ENCODE assay signal across 15 cellular contexts in genomic region chr11:12088531-12088930, GRCh38. TPM values are rescaled to one million over a fixed set of nuclear protein-coding genes. Genes with fewer than 3 reads are reported as not detected.
DNase-seq lines count a peak whose midpoint lies in the region; ATAC-seq and TF ChIP-seq lines count a peak whose summit lies in the region.
"Had no signal": no experiment of that assay in that cellular context is flagged by ENCODE, and none has a peak within 500 bp of the region (broad histone marks: within the 10 kb centered on the region; RNA-seq: fewer than 3 reads in every experiment).

No MANE protein-coding gene starts in this region.

- H3K9me3 ChIP-seq in mesenchymal stem cell (ENCODE audit: control insufficient read depth, low read length) = no peaks in the 10 kb centered on the region
- no peaks in the 10 kb centered on the region for H3K9me3 ChIP-seq in vagina
- H3K9me3 ChIP-seq: tibial nerve had no signal

- peak overlapping the region; percentile 52 for H3K27ac Mint-ChIP-seq in activated naive CD8-positive, alpha-beta T cell treated with anti-CD3 and anti-CD28 coated beads, Interleukin-2, amount 10 ng/mL, durations not matched to agents 7 days and 5 days
- no peak overlapping the region for H3K27ac Mint-ChIP-seq in activated naive CD8-positive, alpha-beta T cell treated with anti-CD3 and anti-CD28 coated beads, Interleukin-2, amount 50 U/mL, for 24 hours
- H3K27ac Mint-ChIP-seq in MCF 10A (ENCODE audit: low read depth, unreplicated experiment) = peak overlapping the region; percentile 37
- H3K27ac Mint-ChIP-seq: activated naive CD4-positive, alpha-beta T cell treated with anti-CD3 and anti-CD28 coated beads for 36 hours had no signal

- H3K27me3 ChIP-seq in mesenchymal stem cell (ENCODE audit: control insufficient read depth in 1 of 2, insufficient read depth in 1 of 2, low read length in 2 of 2) = no peaks in the 10 kb centered on the region
- no peaks in the 10 kb centered on the region for H3K27me3 ChIP-seq in vagina
- H3K27me3 ChIP-seq: tibial nerve had no signal

- peak overlapping the region; percentile 77 for H2BK15ac ChIP-seq in mesenchymal stem cell (ENCODE audit: low read depth, poor library complexity, severe bottlenecking)

- CTCF ChIA-PET in MCF 10A (lab: Yijun Ruan, JAX) = interaction anchor here (0.7 to 8.6 kb wide), 19 partner anchors 11 to 193 kb away, joined by 3 to 83 read pairs (median 7); partner anchors contain the start of gene MICAL2

- peak overlapping the region; percentile 70 for H4K91ac ChIP-seq in mesenchymal stem cell (ENCODE audit: low read length)

- no peak overlapping the region for H3K9ac ChIP-seq in mesenchymal stem cell (ENCODE audit: low read length)

- H2BK5ac ChIP-seq in mesenchymal stem cell (ENCODE audit: low read depth, low read length, poor library complexity, severe bottlenecking) = no peak overlapping the region

- peak overlapping the region; percentile 4 to 46 for H3K18ac ChIP-seq in mesenchymal stem cell (ENCODE audit: low read depth in 1 of 2, low read length in 2 of 2)

- 97% methylated on average over 8 of the region's 9 CpGs for whole genome bisulfite sequencing in mesenchymal stem cell

- no peak for ATAC-seq in activated naive CD8-positive, alpha-beta T cell treated with anti-CD3 and anti-CD28 coated beads, Interleukin-2, amount 10 ng/mL, durations not matched to agents 7 days and 5 days (ENCODE audit: low read depth)
- no peak for ATAC-seq in activated naive CD8-positive, alpha-beta T cell treated with anti-CD3 and anti-CD28 coated beads, Interleukin-2, amount 50 U/mL, for 24 hours
- ATAC-seq in HG03135 (IDR thresholded peaks at IDR 0.05; ENCODE audit: unreplicated experiment) = no peak
- no peak for ATAC-seq in activated CD4-positive, CD25-positive, alpha-beta regulatory T cell treated with anti-CD3 and anti-CD28 coated beads, Interleukin-2, amount 50 U/mL, for 24 hours
- ATAC-seq: left lobe of liver had no signal

- H3K27me3 Mint-ChIP-seq in activated naive CD8-positive, alpha-beta T cell treated with anti-CD3 and anti-CD28 coated beads, Interleukin-2, amount 10 ng/mL, durations not matched to agents 7 days and 5 days = peaks cover 3% of the 10 kb centered on the region
- no peaks in the 10 kb centered on the region for H3K27me3 Mint-ChIP-seq in activated naive CD8-positive, alpha-beta T cell treated with anti-CD3 and anti-CD28 coated beads, Interleukin-2, amount 50 U/mL, for 24 hours
- no peaks in the 10 kb centered on the region for H3K27me3 Mint-ChIP-seq in MCF 10A (ENCODE audit: insufficient read depth, unreplicated experiment)

- no peak overlapping the region for H3K27ac ChIP-seq in mesenchymal stem cell (ENCODE audit: low read length, poor library complexity, severe bottlenecking)
- H3K27ac ChIP-seq in vagina = peak overlapping the region; percentile 88

- H3K4ac ChIP-seq in mesenchymal stem cell (ENCODE audit: low read depth in 1 of 2, low read length in 2 of 2) = peak overlapping the region in 1 of 2 experiments; percentile 13

- H3K9me3 Mint-ChIP-seq in activated naive CD8-positive, alpha-beta T cell treated with anti-CD3 and anti-CD28 coated beads, Interleukin-2, amount 10 ng/mL, durations not matched to agents 7 days and 5 days = peaks cover 4% of the 10 kb centered on the region
- H3K9me3 Mint-ChIP-seq in activated naive CD8-positive, alpha-beta T cell treated with anti-CD3 and anti-CD28 coated beads, Interleukin-2, amount 50 U/mL, for 24 hours = no peaks in the 10 kb centered on the region
- H3K9me3 Mint-ChIP-seq in MCF 10A (ENCODE audit: unreplicated experiment) = no peaks in the 10 kb centered on the region
- H3K9me3 Mint-ChIP-seq: activated naive CD4-positive, alpha-beta T cell treated with anti-CD3 and anti-CD28 coated beads for 36 hours; neural crest cell had no signal

- POLR2A ChIA-PET in activated naive CD8-positive, alpha-beta T cell treated with anti-CD3 and anti-CD28 coated beads, Interleukin-2, amount 10 ng/mL, durations not matched to agents 7 days and 5 days (lab: Charles Lee) = interaction anchor here (1.3 to 2.8 kb wide), 3 partner anchors 19 to 136 kb away, joined by 3 to 17 read pairs (median 3); no protein-coding TSS in a partner anchor
- POLR2A ChIA-PET in MCF 10A (lab: Yijun Ruan, JAX) = interaction anchor here (0.6 to 5.5 kb wide), 11 partner anchors 9 to 107 kb away, joined by 3 to 65 read pairs (median 6); partner anchors contain the start of gene MICAL2

- H3K4me3 Mint-ChIP-seq in activated naive CD8-positive, alpha-beta T cell treated with anti-CD3 and anti-CD28 coated beads, Interleukin-2, amount 10 ng/mL, durations not matched to agents 7 days and 5 days = no peak overlapping the region
- H3K4me3 Mint-ChIP-seq in activated naive CD8-positive, alpha-beta T cell treated with anti-CD3 and anti-CD28 coated beads, Interleukin-2, amount 50 U/mL, for 24 hours = no peak overlapping the region
- H3K4me3 Mint-ChIP-seq in MCF 10A (ENCODE audit: unreplicated experiment) = no peak overlapping the region
- H3K4me3 Mint-ChIP-seq: activated naive CD4-positive, alpha-beta T cell treated with anti-CD3 and anti-CD28 coated beads for 36 hours; neural crest cell had no signal

- peaks cover 60% of the 10 kb centered on the region for H3K4me1 Mint-ChIP-seq in activated naive CD8-positive, alpha-beta T cell treated with anti-CD3 and anti-CD28 coated beads, Interleukin-2, amount 10 ng/mL, durations not matched to agents 7 days and 5 days
- peaks cover 55% of the 10 kb centered on the region for H3K4me1 Mint-ChIP-seq in activated naive CD8-positive, alpha-beta T cell treated with anti-CD3 and anti-CD28 coated beads, Interleukin-2, amount 50 U/mL, for 24 hours
- peaks cover 45% of the 10 kb centered on the region for H3K4me1 Mint-ChIP-seq in MCF 10A (ENCODE audit: insufficient read depth, unreplicated experiment)

- no peak for TF ChIP-seq POLR2A in vagina (IDR thresholded peaks at IDR 0.05)

- no peak overlapping the region for H3K4me2 ChIP-seq in mesenchymal stem cell (ENCODE audit: low read length, poor library complexity, severe bottlenecking)

- peak overlapping the region; percentile 57 for H2AK5ac ChIP-seq in mesenchymal stem cell (ENCODE audit: low read length, severe bottlenecking)

- H2BK120ac ChIP-seq in mesenchymal stem cell (ENCODE audit: low read depth, low read length) = no peak overlapping the region

- no peak for TF ChIP-seq CTCF in MCF 10A (IDR thresholded peaks at IDR 0.05; ENCODE audit: unreplicated experiment)
- TF ChIP-seq CTCF in vagina (IDR thresholded peaks at IDR 0.05) = no peak

- H2AFZ ChIP-seq in mesenchymal stem cell (ENCODE audit: low read depth, low read length) = no peak overlapping the region

- H3K4me3 ChIP-seq in mesenchymal stem cell (ENCODE audit: insufficient read depth in 1 of 2, low read depth in 1 of 2, low read length in 2 of 2) (no peak overlapping the region), vagina (no peak overlapping the region)
- H3K4me3 ChIP-seq: tibial nerve had no signal

- H3K14ac ChIP-seq in mesenchymal stem cell (ENCODE audit: low read length in 2 of 2) = no peak overlapping the region

- peak overlapping the region; percentile 33 to 49 for H2BK12ac ChIP-seq in mesenchymal stem cell (ENCODE audit: low read length in 2 of 2)

- BruUV-seq in MCF 10A (replicated peaks; lab: Mats Ljungman, UMichigan) = no TSS peak

- H3K4me1 ChIP-seq in mesenchymal stem cell (ENCODE audit: control insufficient read depth, insufficient read depth, low read depth, low read length) = peaks cover 40% of the 10 kb centered on the region
- H3K4me1 ChIP-seq in vagina = peaks cover 52% of the 10 kb centered on the region

- no peaks in the 10 kb centered on the region for H3K79me1 ChIP-seq in mesenchymal stem cell (replicated peaks; ENCODE audit: low read length, poor library complexity, severe bottlenecking)

- H3K36me3 ChIP-seq in mesenchymal stem cell (ENCODE audit: control insufficient read depth in 1 of 2, insufficient read depth in 2 of 2, low read depth in 1 of 2, low read length in 2 of 2) = no peaks in the 10 kb centered on the region
- no peaks in the 10 kb centered on the region for H3K36me3 ChIP-seq in vagina
- H3K36me3 ChIP-seq: tibial nerve had no signal

- intact Hi-C loops in MCF 10A (cut with micrococcal nuclease) (loop anchor here (1.0 to 5.0 kb wide), 3 partner anchors 41 to 193 kb away; no protein-coding TSS in a partner anchor), vagina (cut with DNase I) (loop anchor here (10.0 kb wide), 1 partner anchor 136 kb away; no protein-coding TSS in a partner anchor)

- DNase-seq in activated naive CD8-positive, alpha-beta T cell treated with anti-CD3 and anti-CD28 coated beads, Interleukin-2, amount 10 ng/mL, durations not matched to agents 7 days and 5 days = no peak
- no peak for DNase-seq in activated naive CD8-positive, alpha-beta T cell treated with anti-CD3 and anti-CD28 coated beads, Interleukin-2, amount 50 U/mL, for 24 hours
- DNase-seq in MCF 10A (ENCODE audit: unreplicated experiment) = no peak
- DNase-seq in mesenchymal stem cell = no peak
- DNase-seq in vagina (ENCODE audit: extremely low spot score in 2 of 2) = no peak
- DNase-seq in hepatic stellate cell (ENCODE audit: low spot score) = no peak
- DNase-seq: DMS79 treated with DMSO at 0.1 percent for 48 hours, NCI-H1105, NCI-H345 had no signal

- peak overlapping the region; percentile 52 for H4K8ac ChIP-seq in mesenchymal stem cell (ENCODE audit: low read length)

- H3K36me3 Mint-ChIP-seq in activated naive CD8-positive, alpha-beta T cell treated with anti-CD3 and anti-CD28 coated beads, Interleukin-2, amount 10 ng/mL, durations not matched to agents 7 days and 5 days = peaks cover 2% of the 10 kb centered on the region
- no peaks in the 10 kb centered on the region for H3K36me3 Mint-ChIP-seq in activated naive CD8-positive, alpha-beta T cell treated with anti-CD3 and anti-CD28 coated beads, Interleukin-2, amount 50 U/mL, for 24 hours (ENCODE audit: low read depth)
- no peaks in the 10 kb centered on the region for H3K36me3 Mint-ChIP-seq in MCF 10A (ENCODE audit: insufficient read depth, unreplicated experiment)

- no peak overlapping the region for H3K23ac ChIP-seq in mesenchymal stem cell (ENCODE audit: low read length in 2 of 2)

RNA-seq across cellular contexts. Expression of gene MICAL2, which starts 21.9 kb away (rescaled TPM):
- total RNA-seq in activated naive CD8-positive, alpha-beta T cell treated with anti-CD3 and anti-CD28 coated beads, Interleukin-2, amount 10 ng/mL, durations not matched to agents 7 days and 5 days = 10 to 100 TPM; 36.9 to 42.6 TPM
- 151 and 154 TPM in 2 replicates for total RNA-seq in MCF 10A (2022)
- polyA plus RNA-seq in mesenchymal stem cell (2013, experiment 1 of 2) = 96.9 TPM
- 100 TPM for polyA plus RNA-seq in mesenchymal stem cell (2013, experiment 2 of 2)
- total RNA-seq in vagina = 41.7 TPM
